24 cellular contexts compared by ENCODE assay signal in the genomic region with DNA sequence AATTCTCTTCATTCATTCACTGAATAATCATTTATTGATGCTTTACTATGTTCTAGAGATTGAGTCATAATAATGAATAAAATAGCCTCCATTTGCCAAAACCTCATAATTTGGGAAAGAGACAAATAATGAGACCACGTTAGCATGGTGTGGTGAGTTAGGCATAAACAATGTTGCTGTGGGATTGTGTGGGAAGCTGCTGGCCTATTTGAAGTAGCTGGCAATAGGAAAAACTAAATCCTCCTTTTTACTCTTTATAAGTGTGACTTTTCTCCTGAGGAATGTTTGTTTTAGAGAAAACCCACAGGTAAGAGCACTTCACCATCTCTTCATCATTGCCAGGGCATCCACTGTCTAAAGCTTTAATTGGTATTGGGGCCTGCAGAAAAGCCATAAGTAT.
DNase-seq lines count a peak whose midpoint lies in the region; ATAC-seq and TF ChIP-seq lines count a peak whose summit lies in the region.
"Had no signal": no experiment of that assay in that cellular context is flagged by ENCODE, and none has a peak within 500 bp of the region (broad histone marks: within the 10 kb centered on the region; RNA-seq: fewer than 3 reads in every experiment).

No MANE protein-coding gene starts in this region.

- H3K27ac ChIP-seq in RWPE2 (ENCODE audit: poor library complexity, severe bottlenecking) (peak overlapping the region; percentile 32), PC-9 (no peak overlapping the region)

- POLR2A ChIA-PET in PC-9 (lab: Charles Lee; ENCODE audit: unreplicated experiment), result no interaction called here

- H3K9me3 ChIP-seq in RWPE2 (ENCODE audit: severe bottlenecking), result no peaks in the 10 kb centered on the region
- H3K9me3 ChIP-seq in PC-9 (ENCODE audit: insufficient read depth, low read depth), result no peaks in the 10 kb centered on the region
- H3K9me3 ChIP-seq: Caco-2, stomach, upper lobe of left lung had no signal

- no peaks in the 10 kb centered on the region for H3K79me2 ChIP-seq in PC-9 (ENCODE audit: low read depth)

- no TSS peak for BruUV-seq in PC-9 (replicated peaks; lab: Mats Ljungman, UMichigan)

- DNase-seq in EL (peak; percentile 46), RWPE2 (ENCODE audit: low spot score) (no peak), fibroblast of mammary gland (ENCODE audit: low read depth) (peak; percentile 90), myocyte (ENCODE audit: low read depth) (peak; percentile 24), SIG-M5 treated with dmso at 0.1 percent for 504 hours (lab: John Stamatoyannopoulos, UW; ENCODE audit: unreplicated experiment) (no peak), NOMO-1 (lab: John Stamatoyannopoulos, UW; ENCODE audit: unreplicated experiment in 2 of 2) (no peak), PC-9 (no peak), NCI-H2171 (lab: John Stamatoyannopoulos, UW) (no peak)
- DNase-seq: activated CD4-positive, alpha-beta T cell treated with anti-CD3 and anti-CD28 coated beads, Interleukin-2, amount 10 ng/mL, durations not matched to agents 24 days and 14 days; activated CD8-positive, alpha-beta memory T cell treated with anti-CD3 and anti-CD28 coated beads, Interleukin-2, amount 50 U/mL, for 4 hours; activated gamma-delta T cell; amniotic stem cell; Caco-2; effector memory CD4-positive, alpha-beta T cell; hypothalamus; MM.1S; NCI-H146; NCI-H2227 treated with DMSO at 0.1 percent for 48 hours; small intestine; stimulated activated CD4-positive, alpha-beta T cell treated with anti-CD3 and anti-CD28 coated beads, Interleukin-4, amount 100 ng/mL, for 24 hours; stomach; T-cell; upper lobe of left lung had no signal

- H3F3A ChIP-seq in PC-9 (ENCODE audit: insufficient read depth, low read depth), result no peaks in the 10 kb centered on the region

- H2AFZ ChIP-seq in PC-9, result no peak overlapping the region

- H3K36me3 ChIP-seq in RWPE2 (ENCODE audit: low read depth), result no peaks in the 10 kb centered on the region
- H3K36me3 ChIP-seq in PC-9 (ENCODE audit: low read depth), result no peaks in the 10 kb centered on the region
- H3K36me3 ChIP-seq: stomach, upper lobe of left lung had no signal

- no peaks in the 10 kb centered on the region for H3K9me2 ChIP-seq in PC-9 (ENCODE audit: insufficient read depth)

- TF ChIP-seq CTCF in RWPE2 (IDR thresholded peaks at IDR 0.05; ENCODE audit: poor library complexity, severe bottlenecking) (no peak), fibroblast of mammary gland (conservative IDR thresholded peaks at IDR 0.05; ENCODE audit: control insufficient read depth, insufficient read depth, low read depth, low read length) (no peak), PC-9 (conservative IDR thresholded peaks at IDR 0.05) (no peak)

- peak; percentile 51 for ATAC-seq in RWPE2 (ENCODE audit: low read depth)
- ATAC-seq: Right ventricle myocardium inferior, T-cell had no signal

- H3K27me3 ChIP-seq in RWPE2 (ENCODE audit: insufficient read depth, poor library complexity, severe bottlenecking), result no peaks in the 10 kb centered on the region
- H3K27me3 ChIP-seq in PC-9 (ENCODE audit: insufficient read depth, low read depth), result no peaks in the 10 kb centered on the region
- H3K27me3 ChIP-seq: stomach, upper lobe of left lung had no signal

- no peaks in the 10 kb centered on the region for H4K20me1 ChIP-seq in PC-9 (ENCODE audit: insufficient read depth)

- H3K4me2 ChIP-seq in PC-9, result no peak overlapping the region

- H3K4me3 ChIP-seq in RWPE2 (ENCODE audit: severe bottlenecking) (no peak overlapping the region), fibroblast of mammary gland (ENCODE audit: control insufficient read depth, low read depth, low read length) (peak overlapping the region; percentile 6), PC-9 (no peak overlapping the region)
- H3K4me3 ChIP-seq: stomach, upper lobe of left lung had no signal

- peaks cover 54% of the 10 kb centered on the region for H3K4me1 ChIP-seq in RWPE2 (ENCODE audit: insufficient read depth, poor library complexity, severe bottlenecking)
- H3K4me1 ChIP-seq in PC-9 (replicated peaks; ENCODE audit: insufficient read depth), result peaks cover 11% of the 10 kb centered on the region

- CTCF ChIA-PET in PC-9 (lab: Charles Lee), result no interaction called here

- intact Hi-C loops in PC-9 (cut with micrococcal nuclease; ENCODE audit: unreplicated experiment), result no loop called here

Comparison
In these comparisons a context has a peak if more than half of its experiments do, and no peak if none do; other contexts are left out.
1. DNase-seq: peak in EL (single experiment), fibroblast of mammary gland (single experiment) and myocyte (single experiment); none in RWPE2 (single experiment), SIG-M5 treated with dmso at 0.1 percent for 504 hours (single experiment), NOMO-1 (0 of 2), PC-9 (0 of 2) and NCI-H2171 (single experiment).